In the genomic region with DNA sequence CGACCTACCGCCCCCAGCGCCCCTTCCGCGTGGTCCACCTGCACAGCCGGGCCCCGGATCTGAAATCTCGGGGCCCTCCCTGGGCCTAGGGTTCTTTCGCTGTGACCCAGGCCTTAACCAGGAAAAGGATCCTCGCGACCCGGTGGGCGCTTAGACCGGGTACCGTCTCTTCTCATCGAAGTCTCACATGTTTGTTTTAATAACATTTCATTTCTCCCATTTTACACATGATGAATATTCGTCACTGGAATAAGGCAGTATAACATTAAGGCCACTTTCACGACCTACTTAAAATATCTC, we compare ENCODE assay signal across 8 cellular contexts. TPM values are rescaled to one million over a fixed set of nuclear protein-coding genes. Genes with fewer than 3 reads are reported as not detected.
A peak's percentile ranks its signal among the peaks of the same experiment; 100 is the strongest.
DNase-seq lines count a peak whose midpoint lies in the region; ATAC-seq, FAIRE-seq and TF ChIP-seq lines count a peak whose summit lies in the region.

No MANE protein-coding gene starts in this region.

- no TSS peak for BruUV-seq in OCI-LY7 (replicated peaks; lab: Mats Ljungman, UMichigan)

- H3K4me3 ChIP-seq in DND-41 (ENCODE audit: low read depth in 1 of 2, low read length in 2 of 2) (peak overlapping the region; percentile 56 to 94; a peak in 3 of 4 replicates), OCI-LY7 (ENCODE audit: low read depth, low read length, poor library complexity, severe bottlenecking) (peak overlapping the region; percentile 80), pancreas (peak overlapping the region; percentile 51 to 82 (median 69))

- CTCF ChIA-PET in OCI-LY7 (lab: Charles Lee; ENCODE audit: unreplicated experiment) (no interaction called here), HEK293T (lab: Yijun Ruan, JAX) (interaction anchor here (1.0 kb wide), 1 partner anchor 76 kb away, joined by 3 read pairs; no protein-coding TSS in a partner anchor)

- DNase-seq in DND-41, result no peak
- no peak for DNase-seq in OCI-LY7 (ENCODE audit: low spot score)
- DNase-seq in endothelial cell (ENCODE audit: low spot score), result no peak
- DNase-seq in pancreas, result no peak
- DNase-seq in GF-D8 (lab: John Stamatoyannopoulos, UW), result no peak
- DNase-seq in nucleus accumbens (lab: John Stamatoyannopoulos, UW), result no peak
- DNase-seq in LoVo (ENCODE audit: low spot score), result no peak
- DNase-seq in HEK293T (ENCODE audit: extremely low spot score), result no peak

- H3K27me3 ChIP-seq in DND-41 (ENCODE audit: insufficient read depth, low read length, poor library complexity) (no peaks in the 10 kb centered on the region), pancreas (no peaks in the 10 kb centered on the region)

- H3K36me3 ChIP-seq in DND-41 (ENCODE audit: insufficient read depth, low read length) (peaks cover 48% of the 10 kb centered on the region), OCI-LY7 (ENCODE audit: insufficient read depth, low read length) (peaks cover 47% of the 10 kb centered on the region), pancreas (peaks cover 0 to 21% (median 11%) of the 10 kb centered on the region in 3 donors)

- ATAC-seq in DND-41 (ENCODE audit: insufficient read depth, low read depth), result no peak
- ATAC-seq in pancreas, result no peak

- POLR2A ChIA-PET in OCI-LY7 (lab: Charles Lee), result interaction anchor here (2.0 kb wide), 1 partner anchor 27 kb away, joined by 6 read pairs; no protein-coding TSS in a partner anchor
- POLR2A ChIA-PET in HEK293T (lab: Yijun Ruan, JAX), result interaction anchor here (1.7 to 9.9 kb wide), 5 partner anchors 10 to 75 kb away, joined by 6 to 204 read pairs (median 36); a partner anchor contains a TSS

- no peak for TF ChIP-seq CTCF in DND-41 (IDR thresholded peaks at IDR 0.05; ENCODE audit: borderline replicate concordance, extremely low read depth, low read length, poor library complexity, severe bottlenecking)
- no peak for TF ChIP-seq CTCF in OCI-LY7 (conservative IDR thresholded peaks at IDR 0.05; ENCODE audit: low read length)
- TF ChIP-seq CTCF in endothelial cell (IDR thresholded peaks at IDR 0.05; ENCODE audit: unreplicated experiment), result no peak
- no peak for TF ChIP-seq CTCF in pancreas (IDR thresholded peaks at IDR 0.05)

- H3K9me2 ChIP-seq in OCI-LY7 (ENCODE audit: insufficient read depth, low read length), result no peaks in the 10 kb centered on the region

- H3K36me3 Mint-ChIP-seq in endothelial cell (ENCODE audit: low read depth, unreplicated experiment), result peaks cover 20% of the 10 kb centered on the region

- peak overlapping the region; percentile 73 for H2AFZ ChIP-seq in DND-41 (ENCODE audit: low read depth, low read length)
- H2AFZ ChIP-seq in OCI-LY7 (ENCODE audit: low read length), result no peak overlapping the region; the same call in 1 of the 2 replicates

- peaks cover 50% of the 10 kb centered on the region for H3K4me1 ChIP-seq in DND-41 (ENCODE audit: insufficient read depth, low read length)
- H3K4me1 ChIP-seq in OCI-LY7 (ENCODE audit: insufficient read depth, low read length, poor library complexity, severe bottlenecking), result peaks cover 31% of the 10 kb centered on the region
- peaks cover 3 to 28% (median 7%) of the 10 kb centered on the region in 3 donors for H3K4me1 ChIP-seq in pancreas

- no peak for FAIRE-seq in pancreas (lab: Jason Lieb, UNC)

- H4K20me1 ChIP-seq in DND-41 (ENCODE audit: insufficient read depth, low read length) (peaks cover 43% of the 10 kb centered on the region), OCI-LY7 (ENCODE audit: insufficient read depth, low read length) (0 out of 2 replicates have a peak, but pooled peaks cover 4% of the 10 kb centered on the region)

- H3K27me3 Mint-ChIP-seq in endothelial cell (ENCODE audit: unreplicated experiment), result peaks cover 36% of the 10 kb centered on the region

- H3K4me1 Mint-ChIP-seq in endothelial cell (ENCODE audit: unreplicated experiment), result peaks cover 18% of the 10 kb centered on the region

- peaks cover 41% of the 10 kb centered on the region for H3K79me2 ChIP-seq in DND-41 (ENCODE audit: insufficient read depth, low read length)
- peaks cover 34% of the 10 kb centered on the region; the same call in 1 of the 2 replicates for H3K79me2 ChIP-seq in OCI-LY7 (ENCODE audit: insufficient read depth, low read depth, low read length)

- H3K27ac ChIP-seq in DND-41 (ENCODE audit: low read length) (peak overlapping the region; percentile 64), OCI-LY7 (ENCODE audit: low read depth, low read length, poor library complexity, severe bottlenecking) (peak overlapping the region; percentile 93), pancreas (peak overlapping the region; percentile 53 to 86 (median 68))

- H3K9ac ChIP-seq in DND-41 (ENCODE audit: low read depth, low read length), result peak overlapping the region; percentile 64

- intact Hi-C loops in OCI-LY7 (cut with micrococcal nuclease; ENCODE audit: unreplicated experiment) (no loop called here), pancreas (cut with DNase I) (no loop called here)

- H3K4me3 Mint-ChIP-seq in endothelial cell (ENCODE audit: unreplicated experiment), result peak overlapping the region; percentile 93

- H3K9me3 ChIP-seq in DND-41 (ENCODE audit: insufficient read depth, low read length, severe bottlenecking) (no peaks in the 10 kb centered on the region), OCI-LY7 (ENCODE audit: low read length) (no peaks in the 10 kb centered on the region), pancreas (no peaks in the 10 kb centered on the region)

- peak overlapping the region; percentile 67 for H3K27ac Mint-ChIP-seq in endothelial cell (ENCODE audit: unreplicated experiment)

- no peaks in the 10 kb centered on the region for H3K9me3 Mint-ChIP-seq in endothelial cell (ENCODE audit: unreplicated experiment)

- H3K4me2 ChIP-seq in DND-41 (ENCODE audit: insufficient read depth, low read length) (peak overlapping the region; percentile 95), OCI-LY7 (ENCODE audit: low read length) (peak overlapping the region; percentile 90)

- WGBS in pancreas, 2 donors, result 1 to 2% methylated on average over 18 of the region's 18 CpGs

TF ChIP-seq in HEK293T, 16 proteins besides CTCF, POLR2A, EP300 and RAD21:
- TF ChIP-seq ZNF384 (IDR thresholded peaks at IDR 0.05) (no peak), FOXM1 (IDR thresholded peaks at IDR 0.05; ENCODE audit: borderline replicate concordance) (no peak), BHLHE40 (IDR thresholded peaks at IDR 0.05; ENCODE audit: borderline replicate concordance) (no peak), SP1 (IDR thresholded peaks at IDR 0.05) (no peak), NFRKB (IDR thresholded peaks at IDR 0.05) (no peak), SUZ12 (IDR thresholded peaks at IDR 0.05) (no peak)

RNA-seq across cellular contexts. Expression of a gene that starts 0.3 kb away (rescaled TPM):
- 26.3 and 36.2 TPM in 2 replicates for total RNA-seq in OCI-LY7 (2014; rRNA removed; shearing (Covaris generic))
- total RNA-seq in OCI-LY7 (2022), result 35.0 and 35.7 TPM in 2 replicates
- 27.8 TPM for total RNA-seq in endothelial cell (ENCODE audit: unreplicated experiment)
- 10 to 100 TPM; 19.5 to 31.8 (median 25.3) TPM for total RNA-seq in pancreas
- 10 to 100 TPM; 37.1 to 57.2 TPM for polyA plus RNA-seq in pancreas

RNA-seq across cellular contexts. Expression of a gene that starts 3.3 kb away (rescaled TPM):
- total RNA-seq in OCI-LY7 (2014; rRNA removed; shearing (Covaris generic)), result 255 and 309 TPM in 2 replicates
- total RNA-seq in OCI-LY7 (2022) (124 and 147 TPM in 2 replicates), endothelial cell (ENCODE audit: unreplicated experiment) (32.3 TPM), pancreas (10 to 100 TPM; 20.9 to 33.9 (median 30.6) TPM)
- polyA plus RNA-seq in pancreas, result 10 to 100 TPM; 63.7 to 72.1 TPM

RNA-seq across cellular contexts. Expression of a gene that starts 10.5 kb away (rescaled TPM):
- 295 and 319 TPM in 2 replicates for total RNA-seq in OCI-LY7 (2014; rRNA removed; shearing (Covaris generic))
- total RNA-seq in OCI-LY7 (2022) (328 and 360 TPM in 2 replicates), endothelial cell (ENCODE audit: unreplicated experiment) (111 TPM), pancreas (100 to 1,000 TPM; 107 to 320 (median 174) TPM)
- polyA plus RNA-seq in pancreas, result 100 to 1,000 TPM; 147 to 150 TPM

RNA-seq across cellular contexts. Expression of a gene that starts 11.5 kb away (rescaled TPM):
- total RNA-seq in OCI-LY7 (2014; rRNA removed; shearing (Covaris generic)), result 92.0 and 101 TPM in 2 replicates
- 128 and 131 TPM in 2 replicates for total RNA-seq in OCI-LY7 (2022)
- total RNA-seq in endothelial cell (ENCODE audit: unreplicated experiment), result 148 TPM
- total RNA-seq in pancreas, result 100 to 1,000 TPM in 1 of 6 donors, 10 to 100 TPM in 5; 57.1 to 155 (median 83.4) TPM
- 100 to 1,000 TPM; 271 to 374 TPM for polyA plus RNA-seq in pancreas

RNA-seq across cellular contexts. Expression of a gene that starts 28.6 kb away (rescaled TPM):
- 45.3 and 48.4 TPM in 2 replicates for total RNA-seq in OCI-LY7 (2014; rRNA removed; shearing (Covaris generic))
- 36.9 and 47.4 TPM in 2 replicates for total RNA-seq in OCI-LY7 (2022)
- 9.3 TPM for total RNA-seq in endothelial cell (ENCODE audit: unreplicated experiment)
- 10 to 100 TPM; 29.9 to 42.4 (median 38.0) TPM for total RNA-seq in pancreas
- 100 to 1,000 TPM in 1 of 2 donors, 10 to 100 TPM in 1; 56.6 to 108 TPM for polyA plus RNA-seq in pancreas
